ENCODE assay signal across 1 cellular context in the genomic region with DNA sequence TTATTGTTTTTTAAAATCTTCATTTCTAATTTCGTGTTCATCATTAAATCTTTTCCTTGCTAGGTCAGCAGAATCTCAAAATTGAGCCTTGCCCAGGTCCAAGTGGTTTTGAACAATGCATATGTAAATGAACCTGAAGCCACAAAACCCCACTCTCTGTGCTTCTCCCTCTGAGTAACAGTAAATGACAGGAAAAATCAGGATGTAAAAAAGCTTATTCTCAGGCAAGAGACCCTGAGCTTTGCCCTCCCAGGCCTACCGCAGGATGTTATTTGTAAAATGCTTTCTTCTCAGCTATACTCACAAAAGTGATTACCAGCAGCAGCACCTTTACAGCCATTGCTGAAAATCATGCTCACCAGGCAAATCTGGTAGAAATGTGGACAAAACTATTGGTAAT.
TF ChIP-seq lines count a peak whose summit lies in the region.

No MANE protein-coding gene starts in this region.

TF ChIP-seq in WTC11, 78 proteins besides CTCF, POLR2A, EP300 and RAD21 (continued from another document):
- TF ChIP-seq, protein P1, sequence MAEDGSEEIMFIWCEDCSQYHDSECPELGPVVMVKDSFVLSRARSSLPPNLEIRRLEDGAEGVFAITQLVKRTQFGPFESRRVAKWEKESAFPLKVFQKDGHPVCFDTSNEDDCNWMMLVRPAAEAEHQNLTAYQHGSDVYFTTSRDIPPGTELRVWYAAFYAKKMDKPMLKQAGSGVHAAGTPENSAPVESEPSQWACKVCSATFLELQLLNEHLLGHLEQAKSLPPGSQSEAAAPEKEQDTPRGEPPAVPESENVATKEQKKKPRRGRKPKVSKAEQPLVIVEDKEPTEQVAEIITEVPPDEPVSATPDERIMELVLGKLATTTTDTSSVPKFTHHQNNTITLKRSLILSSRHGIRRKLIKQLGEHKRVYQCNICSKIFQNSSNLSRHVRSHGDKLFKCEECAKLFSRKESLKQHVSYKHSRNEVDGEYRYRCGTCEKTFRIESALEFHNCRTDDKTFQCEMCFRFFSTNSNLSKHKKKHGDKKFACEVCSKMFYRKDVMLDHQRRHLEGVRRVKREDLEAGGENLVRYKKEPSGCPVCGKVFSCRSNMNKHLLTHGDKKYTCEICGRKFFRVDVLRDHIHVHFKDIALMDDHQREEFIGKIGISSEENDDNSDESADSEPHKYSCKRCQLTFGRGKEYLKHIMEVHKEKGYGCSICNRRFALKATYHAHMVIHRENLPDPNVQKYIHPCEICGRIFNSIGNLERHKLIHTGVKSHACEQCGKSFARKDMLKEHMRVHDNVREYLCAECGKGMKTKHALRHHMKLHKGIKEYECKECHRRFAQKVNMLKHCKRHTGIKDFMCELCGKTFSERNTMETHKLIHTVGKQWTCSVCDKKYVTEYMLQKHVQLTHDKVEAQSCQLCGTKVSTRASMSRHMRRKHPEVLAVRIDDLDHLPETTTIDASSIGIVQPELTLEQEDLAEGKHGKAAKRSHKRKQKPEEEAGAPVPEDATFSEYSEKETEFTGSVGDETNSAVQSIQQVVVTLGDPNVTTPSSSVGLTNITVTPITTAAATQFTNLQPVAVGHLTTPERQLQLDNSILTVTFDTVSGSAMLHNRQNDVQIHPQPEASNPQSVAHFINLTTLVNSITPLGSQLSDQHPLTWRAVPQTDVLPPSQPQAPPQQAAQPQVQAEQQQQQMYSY (CRISPR knock-in tag; IDR thresholded peaks at IDR 0.05), result no peak
- TF ChIP-seq ESRRA (CRISPR knock-in tag; IDR thresholded peaks at IDR 0.05; ENCODE audit: borderline replicate concordance) (no peak), MXD4 (CRISPR knock-in tag; IDR thresholded peaks at IDR 0.05; ENCODE audit: borderline replicate concordance) (no peak), FOXP4 (CRISPR knock-in tag; IDR thresholded peaks at IDR 0.05) (no peak), NFE2L1 (CRISPR knock-in tag; IDR thresholded peaks at IDR 0.05) (no peak)
- TF ChIP-seq, protein P2, sequence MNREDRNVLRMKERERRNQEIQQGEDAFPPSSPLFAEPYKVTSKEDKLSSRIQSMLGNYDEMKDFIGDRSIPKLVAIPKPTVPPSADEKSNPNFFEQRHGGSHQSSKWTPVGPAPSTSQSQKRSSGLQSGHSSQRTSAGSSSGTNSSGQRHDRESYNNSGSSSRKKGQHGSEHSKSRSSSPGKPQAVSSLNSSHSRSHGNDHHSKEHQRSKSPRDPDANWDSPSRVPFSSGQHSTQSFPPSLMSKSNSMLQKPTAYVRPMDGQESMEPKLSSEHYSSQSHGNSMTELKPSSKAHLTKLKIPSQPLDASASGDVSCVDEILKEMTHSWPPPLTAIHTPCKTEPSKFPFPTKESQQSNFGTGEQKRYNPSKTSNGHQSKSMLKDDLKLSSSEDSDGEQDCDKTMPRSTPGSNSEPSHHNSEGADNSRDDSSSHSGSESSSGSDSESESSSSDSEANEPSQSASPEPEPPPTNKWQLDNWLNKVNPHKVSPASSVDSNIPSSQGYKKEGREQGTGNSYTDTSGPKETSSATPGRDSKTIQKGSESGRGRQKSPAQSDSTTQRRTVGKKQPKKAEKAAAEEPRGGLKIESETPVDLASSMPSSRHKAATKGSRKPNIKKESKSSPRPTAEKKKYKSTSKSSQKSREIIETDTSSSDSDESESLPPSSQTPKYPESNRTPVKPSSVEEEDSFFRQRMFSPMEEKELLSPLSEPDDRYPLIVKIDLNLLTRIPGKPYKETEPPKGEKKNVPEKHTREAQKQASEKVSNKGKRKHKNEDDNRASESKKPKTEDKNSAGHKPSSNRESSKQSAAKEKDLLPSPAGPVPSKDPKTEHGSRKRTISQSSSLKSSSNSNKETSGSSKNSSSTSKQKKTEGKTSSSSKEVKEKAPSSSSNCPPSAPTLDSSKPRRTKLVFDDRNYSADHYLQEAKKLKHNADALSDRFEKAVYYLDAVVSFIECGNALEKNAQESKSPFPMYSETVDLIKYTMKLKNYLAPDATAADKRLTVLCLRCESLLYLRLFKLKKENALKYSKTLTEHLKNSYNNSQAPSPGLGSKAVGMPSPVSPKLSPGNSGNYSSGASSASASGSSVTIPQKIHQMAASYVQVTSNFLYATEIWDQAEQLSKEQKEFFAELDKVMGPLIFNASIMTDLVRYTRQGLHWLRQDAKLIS (CRISPR knock-in tag; IDR thresholded peaks at IDR 0.05; ENCODE audit: borderline replicate concordance), result no peak
